11 cellular contexts compared by ENCODE assay signal in the genomic region with DNA sequence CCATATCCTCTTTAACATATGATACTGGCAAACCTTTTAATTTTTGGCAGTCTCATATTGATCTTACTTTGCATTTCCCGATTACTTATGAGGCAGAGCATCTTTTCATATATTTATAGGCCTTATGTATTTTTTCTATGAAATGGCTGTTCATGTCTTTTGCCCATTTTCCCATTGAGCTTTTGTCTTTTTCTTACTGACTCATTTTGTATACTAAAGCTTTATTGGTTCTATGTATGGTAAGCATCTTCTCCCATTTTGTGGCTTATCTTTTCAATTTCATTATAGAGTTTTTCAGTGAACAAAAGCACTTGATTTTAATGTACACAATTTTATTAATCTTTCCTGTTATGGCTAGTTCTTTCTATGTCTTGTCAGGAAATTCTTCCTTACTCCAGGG.
"Had no signal": no experiment of that assay in that cellular context is flagged by ENCODE, and none has a peak within 500 bp of the region (broad histone marks: within the 10 kb centered on the region; RNA-seq: fewer than 3 reads in every experiment).

No MANE protein-coding gene starts in this region.

- H3K9ac ChIP-seq: GM23248 had no signal

- H3K4me2 ChIP-seq: GM23338 had no signal

- H3K27ac Mint-ChIP-seq: GM23338, H9, HFFc6 had no signal

- DNase-seq: GM23248, GOT3, H7, H9, HCEC 1CT, HFFc6 had no signal

- ATAC-seq: GM23338, HCT116 had no signal

- H3K9me3 Mint-ChIP-seq: GM23338, HFFc6 had no signal

- H3K4me3 ChIP-seq: GM23248, GM23338, HAP-1 had no signal

- H3K36me3 ChIP-seq: HAP-1 had no signal

- H3K4me3 Mint-ChIP-seq: GM23338, H9, HFFc6 had no signal

- H3K9me3 ChIP-seq: HAP-1 had no signal

- FAIRE-seq: H1, H54 had no signal

- H2AFZ ChIP-seq: GM23248, GM23338 had no signal

- H3K27ac ChIP-seq: GM23248 had no signal
